ENCODE assay signal across 1 cellular context in the genomic region with DNA sequence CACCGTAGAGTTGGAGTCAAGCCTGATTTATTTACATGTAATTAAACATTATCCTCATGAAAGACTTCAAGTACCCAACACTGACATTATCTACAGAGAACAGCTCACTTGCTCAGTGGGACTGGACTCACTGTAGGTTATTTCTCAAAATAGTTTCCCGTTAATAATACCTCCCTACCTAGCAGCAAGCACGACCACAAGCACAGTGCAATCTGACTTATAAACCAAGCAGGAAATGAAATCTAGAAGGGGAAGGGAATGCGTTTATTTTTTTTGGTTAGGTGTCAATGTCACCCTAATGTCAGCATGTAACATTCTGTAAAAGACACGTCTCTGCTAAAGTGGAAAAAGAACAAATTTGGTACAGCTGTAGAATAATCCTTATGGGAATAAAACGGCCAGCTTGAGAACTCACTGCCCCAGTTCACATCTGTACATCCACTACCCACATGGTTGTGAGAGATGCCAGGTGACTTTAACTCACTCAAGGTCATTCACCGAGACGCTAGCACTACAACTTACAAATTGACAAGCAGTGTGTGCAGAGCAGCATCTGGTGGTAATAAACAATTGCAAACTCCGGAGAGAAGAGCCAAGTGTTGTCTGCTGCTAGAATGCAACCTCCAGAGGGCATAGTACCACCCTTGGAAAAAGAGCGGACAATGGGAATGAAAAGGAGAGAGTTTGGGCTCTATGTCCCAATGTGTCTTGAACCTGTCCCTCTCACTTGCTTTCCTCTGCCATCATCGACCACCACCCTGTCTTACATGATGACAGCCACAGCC.
TF ChIP-seq lines count a peak whose summit lies in the region.

No MANE protein-coding gene starts in this region.

TF ChIP-seq in HEK293, 187 proteins besides CTCF, POLR2A, EP300 and RAD21 (continued from another document):
- TF ChIP-seq, protein P1, sequence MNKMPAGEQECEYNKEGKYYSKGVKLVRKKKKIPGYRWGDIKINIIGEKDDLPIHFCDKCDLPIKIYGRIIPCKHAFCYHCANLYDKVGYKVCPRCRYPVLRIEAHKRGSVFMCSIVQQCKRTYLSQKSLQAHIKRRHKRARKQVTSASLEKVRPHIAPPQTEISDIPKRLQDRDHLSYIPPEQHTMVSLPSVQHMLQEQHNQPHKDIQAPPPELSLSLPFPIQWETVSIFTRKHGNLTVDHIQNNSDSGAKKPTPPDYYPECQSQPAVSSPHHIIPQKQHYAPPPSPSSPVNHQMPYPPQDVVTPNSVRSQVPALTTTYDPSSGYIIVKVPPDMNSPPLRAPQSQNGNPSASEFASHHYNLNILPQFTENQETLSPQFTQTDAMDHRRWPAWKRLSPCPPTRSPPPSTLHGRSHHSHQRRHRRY (tag by site-specific recombination; IDR thresholded peaks at IDR 0.05) = no peak
- TF ChIP-seq ZNF239 (tag by site-specific recombination; IDR thresholded peaks at IDR 0.05) (no peak), ZNF701 (tag by site-specific recombination; IDR thresholded peaks at IDR 0.05) (no peak), ZBTB48 (tag by site-specific recombination; IDR thresholded peaks at IDR 0.05) (no peak)
- TF ChIP-seq, protein P2, sequence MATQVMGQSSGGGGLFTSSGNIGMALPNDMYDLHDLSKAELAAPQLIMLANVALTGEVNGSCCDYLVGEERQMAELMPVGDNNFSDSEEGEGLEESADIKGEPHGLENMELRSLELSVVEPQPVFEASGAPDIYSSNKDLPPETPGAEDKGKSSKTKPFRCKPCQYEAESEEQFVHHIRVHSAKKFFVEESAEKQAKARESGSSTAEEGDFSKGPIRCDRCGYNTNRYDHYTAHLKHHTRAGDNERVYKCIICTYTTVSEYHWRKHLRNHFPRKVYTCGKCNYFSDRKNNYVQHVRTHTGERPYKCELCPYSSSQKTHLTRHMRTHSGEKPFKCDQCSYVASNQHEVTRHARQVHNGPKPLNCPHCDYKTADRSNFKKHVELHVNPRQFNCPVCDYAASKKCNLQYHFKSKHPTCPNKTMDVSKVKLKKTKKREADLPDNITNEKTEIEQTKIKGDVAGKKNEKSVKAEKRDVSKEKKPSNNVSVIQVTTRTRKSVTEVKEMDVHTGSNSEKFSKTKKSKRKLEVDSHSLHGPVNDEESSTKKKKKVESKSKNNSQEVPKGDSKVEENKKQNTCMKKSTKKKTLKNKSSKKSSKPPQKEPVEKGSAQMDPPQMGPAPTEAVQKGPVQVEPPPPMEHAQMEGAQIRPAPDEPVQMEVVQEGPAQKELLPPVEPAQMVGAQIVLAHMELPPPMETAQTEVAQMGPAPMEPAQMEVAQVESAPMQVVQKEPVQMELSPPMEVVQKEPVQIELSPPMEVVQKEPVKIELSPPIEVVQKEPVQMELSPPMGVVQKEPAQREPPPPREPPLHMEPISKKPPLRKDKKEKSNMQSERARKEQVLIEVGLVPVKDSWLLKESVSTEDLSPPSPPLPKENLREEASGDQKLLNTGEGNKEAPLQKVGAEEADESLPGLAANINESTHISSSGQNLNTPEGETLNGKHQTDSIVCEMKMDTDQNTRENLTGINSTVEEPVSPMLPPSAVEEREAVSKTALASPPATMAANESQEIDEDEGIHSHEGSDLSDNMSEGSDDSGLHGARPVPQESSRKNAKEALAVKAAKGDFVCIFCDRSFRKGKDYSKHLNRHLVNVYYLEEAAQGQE (tag by site-specific recombination; IDR thresholded peaks at IDR 0.05) = no peak
